ENCODE assay signal across 8 cellular contexts in the genomic region with DNA sequence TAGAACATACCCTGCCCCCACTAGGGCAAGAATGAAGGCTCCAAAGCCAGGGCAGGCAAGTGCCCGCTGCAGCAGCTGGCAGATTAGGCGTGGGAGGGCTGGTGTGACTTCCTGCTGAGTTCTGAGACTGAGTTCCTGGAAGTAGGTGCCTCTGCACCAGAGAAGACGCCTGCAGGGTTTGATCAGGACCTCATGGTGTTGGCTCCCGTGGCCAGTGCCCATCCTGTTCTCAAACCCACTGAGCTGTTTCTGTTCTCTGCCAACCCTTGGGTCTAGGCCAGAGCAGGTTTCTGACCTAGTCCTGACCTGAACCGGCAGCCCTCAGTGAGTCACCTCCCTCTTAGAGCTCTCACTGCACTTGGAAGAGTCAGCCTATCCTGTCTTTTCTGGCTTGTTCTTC.
DNase-seq lines count a peak whose midpoint lies in the region; ATAC-seq, FAIRE-seq and TF ChIP-seq lines count a peak whose summit lies in the region.

No MANE protein-coding gene starts in this region.

- peaks cover 62% of the 10 kb centered on the region for H3K27me3 Mint-ChIP-seq in H9 (ENCODE audit: low read depth)

- H3K9ac ChIP-seq in mammary epithelial cell (ENCODE audit: insufficient read depth, low read length) (no peak overlapping the region), H9 (ENCODE audit: extremely low read depth, insufficient read length, low read length) (no peak overlapping the region)

- H3K4ac ChIP-seq in H9 (ENCODE audit: low read depth, low read length) = no peak overlapping the region

- no peak overlapping the region for H3K23ac ChIP-seq in H9 (ENCODE audit: insufficient read length, low read depth, low read length)

- no peak for TF ChIP-seq POLR2A in H54 (IDR thresholded peaks at IDR 0.05; ENCODE audit: low read depth, low read length)

- BruUV-seq in mammary epithelial cell (replicated peaks; lab: Mats Ljungman, UMichigan) = no TSS peak

- H4K20me1 ChIP-seq in mammary epithelial cell (ENCODE audit: insufficient read depth, low read length) = no peaks in the 10 kb centered on the region
- H4K20me1 ChIP-seq in H9 (ENCODE audit: control insufficient read depth, insufficient read depth, insufficient read length) = peaks cover 2% of the 10 kb centered on the region

- H3K4me1 Mint-ChIP-seq in H9 = peaks cover 53 to 58% of the 10 kb centered on the region in 2 experiments

- H4K5ac ChIP-seq in H9 (ENCODE audit: insufficient read length, low read depth, low read length) = no peak overlapping the region

- no peak overlapping the region for H3K27ac Mint-ChIP-seq in H9

- peak; percentile 4 for DNase-seq in H54 (ENCODE audit: insufficient read length, low spot score)
- peak; percentile 8 to 18 for DNase-seq in activated CD4-positive, alpha-beta T cell treated with anti-CD3 and anti-CD28 coated beads for 4 hours
- DNase-seq in mammary epithelial cell = peak; percentile 38
- peak; percentile 18 for DNase-seq in stimulated activated CD4-positive, alpha-beta T cell treated with anti-CD3 and anti-CD28 coated beads, Interleukin-4, amount 100 ng/mL, for 24 hours
- DNase-seq in G401 (ENCODE audit: low spot score) = no peak
- DNase-seq in NCI-H1105 treated with DMSO at 0.1 percent for 48 hours (lab: John Stamatoyannopoulos, UW) = no peak
- DNase-seq in H9 = no peak
- no peak for DNase-seq in Right ventricle myocardium inferior (ENCODE audit: missing footprints)

- no peak overlapping the region for H4K8ac ChIP-seq in H9 (replicated peaks; ENCODE audit: insufficient read length, low read depth, low read length)

- H2BK5ac ChIP-seq in H9 (ENCODE audit: insufficient read length, low read length) = no peak overlapping the region

- H3K27ac ChIP-seq in mammary epithelial cell (ENCODE audit: insufficient read depth, low read depth, low read length) (no peak overlapping the region), H9 (ENCODE audit: insufficient read length, low read depth, low read length) (no peak overlapping the region)

- no peaks in the 10 kb centered on the region for H3K79me1 ChIP-seq in H9 (ENCODE audit: insufficient read depth, low read depth, low read length, poor library complexity, severe bottlenecking)

- 30% methylated on average over 5 of the region's 5 CpGs for WGBS in mammary epithelial cell (ENCODE audit: low coverage, missing lambda C conversion rate)
- no CpG with 5 or more reads among the region's 5 CpGs for WGBS in H9 (ENCODE audit: extremely low coverage, insufficient read length, low lambda C conversion rate)

- H2BK15ac ChIP-seq in H9 (ENCODE audit: low read depth, low read length) = no peak overlapping the region

- H3K4me1 ChIP-seq in mammary epithelial cell (ENCODE audit: insufficient read depth, low read length) (peaks cover 3% of the 10 kb centered on the region), H9 (ENCODE audit: insufficient read depth, low read length) (peaks cover 8% of the 10 kb centered on the region)

- H3K36me3 Mint-ChIP-seq in H9 (ENCODE audit: insufficient read depth in 1 of 3, low read depth in 3 of 3) = no peaks in the 10 kb centered on the region; a peak in 1 of 7 replicates

- no peak for TF ChIP-seq CTCF in mammary epithelial cell (conservative IDR thresholded peaks at IDR 0.05 in 1 of 2, IDR thresholded peaks at IDR 0.05 in 1 of 2; ENCODE audit: extremely low read depth in 1 of 2, insufficient read depth in 1 of 2, low read depth in 1 of 2, low read length in 2 of 2)
- no peak for TF ChIP-seq CTCF in H9 (conservative IDR thresholded peaks at IDR 0.05)

- no peak overlapping the region for H3T11ph ChIP-seq in H9 (ENCODE audit: low read length)

- no peak overlapping the region for H2BK120ac ChIP-seq in H9 (ENCODE audit: low read depth, low read length, poor library complexity, severe bottlenecking)

- FAIRE-seq in H54 (lab: Jason Lieb, UNC) = no peak

- intact Hi-C loops in mammary epithelial cell (cut with micrococcal nuclease) = no loop called here
- intact Hi-C loops in Right ventricle myocardium inferior (cut with DNase I) = no loop called here

- no peak overlapping the region for H2BK12ac ChIP-seq in H9 (ENCODE audit: insufficient read length, low read depth, low read length)

- H3K56ac ChIP-seq in H9 (ENCODE audit: insufficient read length, low read depth, low read length) = no peak overlapping the region

- H3K79me2 ChIP-seq in mammary epithelial cell (ENCODE audit: insufficient read depth, low read length) (no peaks in the 10 kb centered on the region), H9 (ENCODE audit: insufficient read depth, low read length) (no peaks in the 10 kb centered on the region)

- CTCF ChIA-PET in mammary epithelial cell (lab: Charles Lee; ENCODE audit: low non-redundant PET) = no interaction called here

- H3K4me3 ChIP-seq in mammary epithelial cell (replicated peaks in 1 of 3; ENCODE audit: insufficient read depth in 1 of 3, low read depth in 2 of 3, low read length in 3 of 3) = no peak overlapping the region

- in situ Hi-C loops in mammary epithelial cell (cut with MboI; ENCODE audit: low sequenced_read_pairs in 2 of 2) (no loop called here), G401 (cut with HindIII; ENCODE audit: low sequenced_read_pairs) (loop anchor here (25.0 kb wide), 1 partner anchor 200 kb away; no protein-coding TSS in a partner anchor)

- no peak for ATAC-seq in Right ventricle myocardium inferior

- no peaks in the 10 kb centered on the region for H3K9me3 ChIP-seq in mammary epithelial cell (replicated peaks; ENCODE audit: insufficient read depth, low read length)
- H3K9me3 ChIP-seq in H9 (ENCODE audit: control insufficient read depth, low read depth, low read length) = no peaks in the 10 kb centered on the region

- H3K23me2 ChIP-seq in H9 (ENCODE audit: insufficient read length, low read depth, low read length, poor library complexity, severe bottlenecking) = no peaks in the 10 kb centered on the region

- no peak overlapping the region for H3K4me3 Mint-ChIP-seq in H9

- no peak overlapping the region for H2BK20ac ChIP-seq in H9 (ENCODE audit: low read depth, low read length, poor library complexity, severe bottlenecking)

- H3K36me3 ChIP-seq in mammary epithelial cell (ENCODE audit: insufficient read depth, low read length) = no peaks in the 10 kb centered on the region

- H3K14ac ChIP-seq in H9 (ENCODE audit: insufficient read depth, low read length) = no peak overlapping the region

- no peak overlapping the region for H2AK5ac ChIP-seq in H9 (ENCODE audit: insufficient read length, low read length)

- no peaks in the 10 kb centered on the region for H3K27me3 ChIP-seq in mammary epithelial cell (ENCODE audit: insufficient read depth, low read length)
- peaks cover 15% of the 10 kb centered on the region; the same call in 1 of the 2 replicates for H3K27me3 ChIP-seq in H9 (ENCODE audit: insufficient read depth, low read length)

- no peaks in the 10 kb centered on the region for H3K9me3 Mint-ChIP-seq in H9

- no peak overlapping the region for H4K91ac ChIP-seq in H9 (ENCODE audit: insufficient read length, low read depth, low read length)

- H3K18ac ChIP-seq in H9 (ENCODE audit: insufficient read length, low read depth, low read length) = no peak overlapping the region

- no peak overlapping the region for H3K4me2 ChIP-seq in mammary epithelial cell (ENCODE audit: insufficient read depth, low read depth, low read length)
- H3K4me2 ChIP-seq in H9 (ENCODE audit: insufficient read depth, insufficient read length, low read length) = no peak overlapping the region

- dilution Hi-C loops in mammary epithelial cell (cut with HindIII; ENCODE audit: low sequenced_read_pairs) = no loop called here

- no peak overlapping the region for H2AFZ ChIP-seq in mammary epithelial cell (ENCODE audit: low read depth, low read length)
- H2AFZ ChIP-seq in H9 (ENCODE audit: low read length) = no peak overlapping the region

Comparison
In these comparisons a context has a peak if more than half of its experiments do, and no peak if none do; other contexts are left out.
1. DNase-seq: peak in H54 (single experiment), activated CD4-positive, alpha-beta T cell treated with anti-CD3 and anti-CD28 coated beads for 4 hours (2 of 2), mammary epithelial cell (single experiment) and stimulated activated CD4-positive, alpha-beta T cell treated with anti-CD3 and anti-CD28 coated beads, Interleukin-4, amount 100 ng/mL, for 24 hours (single experiment); none in G401 (single experiment), NCI-H1105 treated with DMSO at 0.1 percent for 48 hours (single experiment), H9 (single experiment) and Right ventricle myocardium inferior (single experiment).